Comparison of ENCODE assay signal across 1 cellular context in the genomic region with DNA sequence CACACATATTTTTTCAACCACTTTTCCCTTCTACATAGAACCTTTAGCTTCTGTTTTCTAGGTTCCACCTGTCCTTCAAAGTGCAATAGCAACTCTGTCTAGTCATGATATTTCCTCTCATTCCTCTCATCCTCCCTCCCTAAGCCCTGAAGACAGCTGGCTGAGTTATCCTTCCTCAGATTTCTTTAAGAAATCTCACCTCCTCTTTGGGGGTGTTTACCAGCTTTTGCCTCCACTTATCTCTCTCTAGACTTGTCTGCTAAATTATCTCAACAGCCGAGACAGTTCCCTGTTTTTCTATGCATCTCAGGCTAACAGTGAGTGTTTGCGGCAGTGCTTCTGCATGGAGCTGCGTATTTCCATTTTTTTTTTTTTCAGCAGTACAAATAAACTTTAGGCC.
TF ChIP-seq lines count a peak whose summit lies in the region.

No MANE protein-coding gene starts in this region.

TF ChIP-seq in HCT116, 20 proteins besides CTCF, POLR2A, EP300 and RAD21:
- TF ChIP-seq YY1 (IDR thresholded peaks at IDR 0.05; ENCODE audit: extremely low read depth, insufficient replicate concordance, low read depth, low read length) = no peak
- TF ChIP-seq, protein P1, sequence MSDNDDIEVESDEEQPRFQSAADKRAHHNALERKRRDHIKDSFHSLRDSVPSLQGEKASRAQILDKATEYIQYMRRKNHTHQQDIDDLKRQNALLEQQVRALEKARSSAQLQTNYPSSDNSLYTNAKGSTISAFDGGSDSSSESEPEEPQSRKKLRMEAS (IDR thresholded peaks at IDR 0.05) = no peak
- no peak for TF ChIP-seq SP1 (IDR thresholded peaks at IDR 0.05; ENCODE audit: low read depth)
- no peak for TF ChIP-seq EGR1 (IDR thresholded peaks at IDR 0.05; ENCODE audit: low read depth)
- no peak for TF ChIP-seq ZFX (IDR thresholded peaks at IDR 0.05)
- no peak for TF ChIP-seq TCF7L2 (IDR thresholded peaks at IDR 0.05; ENCODE audit: borderline replicate concordance, extremely low read depth, insufficient read depth, insufficient read length)
- no peak for TF ChIP-seq JUND (IDR thresholded peaks at IDR 0.05)
- TF ChIP-seq, protein P2, sequence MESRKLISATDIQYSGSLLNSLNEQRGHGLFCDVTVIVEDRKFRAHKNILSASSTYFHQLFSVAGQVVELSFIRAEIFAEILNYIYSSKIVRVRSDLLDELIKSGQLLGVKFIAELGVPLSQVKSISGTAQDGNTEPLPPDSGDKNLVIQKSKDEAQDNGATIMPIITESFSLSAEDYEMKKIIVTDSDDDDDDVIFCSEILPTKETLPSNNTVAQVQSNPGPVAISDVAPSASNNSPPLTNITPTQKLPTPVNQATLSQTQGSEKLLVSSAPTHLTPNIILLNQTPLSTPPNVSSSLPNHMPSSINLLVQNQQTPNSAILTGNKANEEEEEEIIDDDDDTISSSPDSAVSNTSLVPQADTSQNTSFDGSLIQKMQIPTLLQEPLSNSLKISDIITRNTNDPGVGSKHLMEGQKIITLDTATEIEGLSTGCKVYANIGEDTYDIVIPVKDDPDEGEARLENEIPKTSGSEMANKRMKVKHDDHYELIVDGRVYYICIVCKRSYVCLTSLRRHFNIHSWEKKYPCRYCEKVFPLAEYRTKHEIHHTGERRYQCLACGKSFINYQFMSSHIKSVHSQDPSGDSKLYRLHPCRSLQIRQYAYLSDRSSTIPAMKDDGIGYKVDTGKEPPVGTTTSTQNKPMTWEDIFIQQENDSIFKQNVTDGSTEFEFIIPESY (IDR thresholded peaks at IDR 0.05; ENCODE audit: extremely low read depth, insufficient replicate concordance, low read length) = no peak
- no peak for TF ChIP-seq FOSL1 (IDR thresholded peaks at IDR 0.05; ENCODE audit: low read depth)
- no peak for TF ChIP-seq EZH2 (IDR thresholded peaks at IDR 0.05)
